ENCODE assay signal across 9 cellular contexts in genomic region chr1:8711873-8712412, GRCh38.
DNase-seq lines count a peak whose midpoint lies in the region; ATAC-seq and TF ChIP-seq lines count a peak whose summit lies in the region.
"Had no signal": no experiment of that assay in that cellular context is flagged by ENCODE, and none has a peak within 500 bp of the region (broad histone marks: within the 10 kb centered on the region; RNA-seq: fewer than 3 reads in every experiment).

No MANE protein-coding gene starts in this region.

- H3K9me3 Mint-ChIP-seq in MCF 10A (ENCODE audit: unreplicated experiment), result peaks cover 8% of the 10 kb centered on the region
- peaks cover 3% of the 10 kb centered on the region for H3K9me3 Mint-ChIP-seq in mesothelial cell of epicardium

- H3K27me3 ChIP-seq in right atrium auricular region (no peaks in the 10 kb centered on the region), uterus (no peaks in the 10 kb centered on the region), aorta (ENCODE audit: control insufficient read depth in 1 of 2, insufficient read depth in 2 of 2, low read length in 1 of 2) (no peaks in the 10 kb centered on the region)

- no peak for DNase-seq in right atrium auricular region (ENCODE audit: low spot score)
- no peak for DNase-seq in Right ventricle myocardium inferior (ENCODE audit: missing footprints)
- DNase-seq in MCF 10A (ENCODE audit: unreplicated experiment), result no peak
- no peak for DNase-seq in mesothelial cell of epicardium (ENCODE audit: low spot score in 2 of 2, unreplicated experiment in 2 of 2)
- no peak for DNase-seq in uterus
- no peak for DNase-seq in G401 (ENCODE audit: low spot score)
- DNase-seq in aorta, result no peak
- DNase-seq: activated effector memory CD4-positive, alpha-beta T cell treated with Interleukin-2 at 50 U/mL for 16 hours had no signal

- ATAC-seq in Right ventricle myocardium inferior (no peak), aorta (ENCODE audit: low FRiP score) (no peak), GM21360 (IDR thresholded peaks at IDR 0.05; ENCODE audit: unreplicated experiment) (no peak)

- POLR2A ChIA-PET in MCF 10A (lab: Yijun Ruan, JAX), result interaction anchor here (0.6 to 3.9 kb wide), 8 partner anchors 8 to 186 kb away, joined by 4 to 25 read pairs (median 8); no protein-coding TSS in a partner anchor

- no peaks in the 10 kb centered on the region for H3K36me3 ChIP-seq in right atrium auricular region
- no peaks in the 10 kb centered on the region for H3K36me3 ChIP-seq in uterus
- no peaks in the 10 kb centered on the region for H3K36me3 ChIP-seq in aorta (ENCODE audit: control insufficient read depth in 1 of 2, insufficient read depth in 2 of 2, low read length in 1 of 2)

- H3K27ac ChIP-seq in right atrium auricular region (peak overlapping the region; percentile 33 to 49), uterus (peak overlapping the region; percentile 65 to 80), aorta (ENCODE audit: low read depth in 1 of 2, low read length in 2 of 2) (no peak overlapping the region)

- intact Hi-C loops in Right ventricle myocardium inferior (cut with DNase I), result no loop called here
- intact Hi-C loops in MCF 10A (cut with micrococcal nuclease), result no loop called here
- intact Hi-C loops in uterus (cut with DNase I; ENCODE audit: low total_unique reads), result no loop called here
- intact Hi-C loops in aorta (cut with DNase I), result no loop called here

- BruUV-seq in MCF 10A (replicated peaks; lab: Mats Ljungman, UMichigan), result no TSS peak

- no peak for TF ChIP-seq POLR2A in uterus (IDR thresholded peaks at IDR 0.05)

- peak overlapping the region; percentile 50 for H3K4me3 Mint-ChIP-seq in MCF 10A (ENCODE audit: unreplicated experiment)
- H3K4me3 Mint-ChIP-seq in mesothelial cell of epicardium, result peak overlapping the region; percentile 7

- in situ Hi-C loops in G401 (cut with HindIII; ENCODE audit: low sequenced_read_pairs), result no loop called here

- 32 to 39% methylated on average over 4 of the region's 4 CpGs for WGBS in aorta, 2 donors

- H3K4me3 ChIP-seq in right atrium auricular region (no peak overlapping the region), uterus (no peak overlapping the region), aorta (ENCODE audit: low read length in 2 of 2) (peak overlapping the region in 1 of 2 donors; percentile 41)

- CTCF ChIA-PET in MCF 10A (lab: Yijun Ruan, JAX), result interaction anchor here (0.7 to 2.8 kb wide), 4 partner anchors 11 to 161 kb away, joined by 3 to 8 read pairs (median 4); no protein-coding TSS in a partner anchor

- H3K36me3 Mint-ChIP-seq in MCF 10A (ENCODE audit: insufficient read depth, unreplicated experiment) (no peaks in the 10 kb centered on the region), mesothelial cell of epicardium (peaks cover 2% of the 10 kb centered on the region)

- peaks cover 28% of the 10 kb centered on the region for H3K4me1 Mint-ChIP-seq in MCF 10A (ENCODE audit: insufficient read depth, unreplicated experiment)
- H3K4me1 Mint-ChIP-seq in mesothelial cell of epicardium, result peaks cover 37% of the 10 kb centered on the region

- TF ChIP-seq CTCF in right atrium auricular region (IDR thresholded peaks at IDR 0.05) (no peak), MCF 10A (IDR thresholded peaks at IDR 0.05; ENCODE audit: unreplicated experiment) (no peak), mesothelial cell of epicardium (IDR thresholded peaks at IDR 0.05; ENCODE audit: unreplicated experiment) (no peak), uterus (IDR thresholded peaks at IDR 0.05) (no peak)

- H3K27me3 Mint-ChIP-seq in MCF 10A (ENCODE audit: insufficient read depth, unreplicated experiment), result no peaks in the 10 kb centered on the region
- no peaks in the 10 kb centered on the region for H3K27me3 Mint-ChIP-seq in mesothelial cell of epicardium (ENCODE audit: low read depth)

- H3K27ac Mint-ChIP-seq in MCF 10A (ENCODE audit: low read depth, unreplicated experiment), result peak overlapping the region; percentile 82
- peak overlapping the region; percentile 84 for H3K27ac Mint-ChIP-seq in mesothelial cell of epicardium

- peaks cover 0 to 40% of the 10 kb centered on the region in 2 donors for H3K4me1 ChIP-seq in right atrium auricular region
- peaks cover 3 to 5% of the 10 kb centered on the region in 2 donors for H3K4me1 ChIP-seq in uterus
- no peaks in the 10 kb centered on the region for H3K4me1 ChIP-seq in aorta (ENCODE audit: control insufficient read depth in 1 of 2, insufficient read depth in 2 of 2, low read length in 2 of 2)

- no peaks in the 10 kb centered on the region for H3K9me3 ChIP-seq in right atrium auricular region
- no peaks in the 10 kb centered on the region for H3K9me3 ChIP-seq in uterus
- H3K9me3 ChIP-seq in aorta (ENCODE audit: control insufficient read depth, low read length), result no peaks in the 10 kb centered on the region

Comparison
In these comparisons a context has a peak if more than half of its experiments do, and no peak if none do; other contexts are left out.
1. H3K27ac ChIP-seq: peak in right atrium auricular region (2 of 2) and uterus (2 of 2); none in aorta (0 of 2).